Comparison of ENCODE assay signal across 10 cellular contexts in genomic region chr6:9240861-9241260, GRCh38.
"Had no signal": no experiment of that assay in that cellular context is flagged by ENCODE, and none has a peak within 500 bp of the region (broad histone marks: within the 10 kb centered on the region; RNA-seq: fewer than 3 reads in every experiment).

No MANE protein-coding gene starts in this region.

- H3K27ac ChIP-seq: HL-60, KMS-11 had no signal

- ATAC-seq: GM23338, HCT116 had no signal

- FAIRE-seq: HTR-8/SVneo had no signal

- H3K4me3 ChIP-seq: GM23338, HAP-1 had no signal

- DNase-seq: H7, HFFc6, Karpas-422, KBM-7 had no signal

- H3K9ac ChIP-seq: KMS-11 had no signal

- H3K4me1 ChIP-seq: HAP-1 had no signal

- H3K9me3 ChIP-seq: HAP-1 had no signal

- H3K4me2 ChIP-seq: GM23338, KMS-11 had no signal

- H3K36me3 ChIP-seq: HAP-1 had no signal

- H2AFZ ChIP-seq: GM23338 had no signal
